ENCODE assay signal across 8 cellular contexts in the genomic region with DNA sequence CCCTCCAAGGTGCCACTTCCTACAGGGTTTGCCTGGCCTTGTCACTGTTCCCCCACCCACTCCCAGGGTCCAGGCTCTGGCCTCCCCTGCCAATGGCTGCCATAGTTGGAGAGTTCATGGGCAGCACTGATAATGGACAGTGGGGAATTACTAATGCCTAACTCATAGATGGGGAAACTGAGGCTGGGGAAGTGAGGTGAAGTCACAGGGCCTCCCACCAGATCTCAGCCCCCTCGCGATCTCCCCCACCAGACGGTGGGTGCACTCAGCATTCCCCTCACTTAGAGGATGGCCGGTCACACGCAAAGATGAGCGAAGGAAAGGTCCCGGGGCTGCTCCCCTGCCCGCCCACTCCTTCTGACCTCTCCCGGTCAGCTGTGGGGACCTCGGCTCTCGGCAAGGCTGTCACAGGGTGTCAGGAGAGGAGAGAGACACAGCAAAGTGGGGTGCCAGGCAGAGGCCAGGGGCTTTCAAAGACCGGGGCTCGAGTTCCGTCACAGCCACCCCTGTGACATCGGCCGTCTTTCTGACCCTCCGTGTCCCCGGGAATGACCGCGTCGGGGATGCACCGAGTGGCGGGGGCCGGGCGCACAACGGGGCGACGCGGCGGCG.
DNase-seq lines count a peak whose midpoint lies in the region; ATAC-seq, FAIRE-seq and TF ChIP-seq lines count a peak whose summit lies in the region.

No MANE protein-coding gene starts in this region.

- H2BK120ac ChIP-seq in mesendoderm (ENCODE audit: low read depth, low read length): no peak overlapping the region

- peaks cover 21% of the 10 kb centered on the region for H4K20me1 ChIP-seq in K562 (replicated peaks; ENCODE audit: control insufficient read depth, insufficient read depth, low read length)

- no peaks in the 10 kb centered on the region for H3K36me3 Mint-ChIP-seq in type B pancreatic cell

- peaks cover 0 to 30% (median 3%) of the 10 kb centered on the region in 9 donors for H3K27me3 ChIP-seq in heart left ventricle
- H3K27me3 ChIP-seq in K562 (ENCODE audit: control insufficient read depth in 2 of 2, insufficient read depth in 2 of 2, low read length in 2 of 2): no peaks in the 10 kb centered on the region; a peak in 1 of 5 replicates
- no peaks in the 10 kb centered on the region for H3K27me3 ChIP-seq in mesendoderm (ENCODE audit: insufficient read depth, low read length, poor library complexity)

- no peak overlapping the region for H3K18ac ChIP-seq in mesendoderm (ENCODE audit: low read length)

- H2BK15ac ChIP-seq in mesendoderm (replicated peaks; ENCODE audit: low read depth): no peak overlapping the region

- H3K27me3 Mint-ChIP-seq in type B pancreatic cell: peaks cover 13% of the 10 kb centered on the region

- intact Hi-C loops in heart left ventricle (cut with DNase I): loop anchor here in 8 of 10 donors (2.0 to 5.0 kb wide), 3 partner anchors 97 to 104 kb away; no protein-coding TSS in a partner anchor
- intact Hi-C loops in Right ventricle myocardium inferior (cut with DNase I): loop anchor here (2.0 kb wide), 1 partner anchor 103 kb away; no protein-coding TSS in a partner anchor
- intact Hi-C loops in K562 (cut with micrococcal nuclease): no loop called here

- H3K27ac ChIP-seq in heart left ventricle (peak overlapping the region in 4 of 12 donors; percentile 23 to 66 (median 43)), K562 (ENCODE audit: extremely low read depth, low read depth, low read length) (no peak overlapping the region), mesendoderm (ENCODE audit: low read depth, low read length) (no peak overlapping the region)

- no peak overlapping the region for H2BK5ac ChIP-seq in mesendoderm (ENCODE audit: low read length)

- no peaks in the 10 kb centered on the region for H3K36me3 ChIP-seq in heart left ventricle
- H3K36me3 ChIP-seq in K562 (ENCODE audit: control insufficient read depth, insufficient read depth, low read length): 0 out of 3 replicates have a peak, but pooled peaks cover 3% of the 10 kb centered on the region
- no peaks in the 10 kb centered on the region for H3K36me3 ChIP-seq in mesendoderm (ENCODE audit: control insufficient read depth, insufficient read depth, low read length)

- H4K5ac ChIP-seq in mesendoderm (ENCODE audit: low read length): no peak overlapping the region

- no peak for TF ChIP-seq EP300 in K562 (IDR thresholded peaks at IDR 0.05; ENCODE audit: low read length)

- BruUV-seq in K562 (replicated peaks; lab: Mats Ljungman, UMichigan): no TSS peak

- peak overlapping the region; percentile 58 for H3K27ac Mint-ChIP-seq in type B pancreatic cell

- DNase-seq in heart left ventricle: no peak
- DNase-seq in Right ventricle myocardium inferior (ENCODE audit: missing footprints): no peak
- DNase-seq in K562 (ENCODE audit: extremely low read depth in 1 of 4, low spot score in 3 of 4): no peak
- DNase-seq in mesendoderm: no peak
- DNase-seq in type B pancreatic cell (ENCODE audit: extremely low spot score, unreplicated experiment): no peak
- no peak for DNase-seq in SHP77 treated with DMSO at 0.1 percent for 48 hours (lab: John Stamatoyannopoulos, UW)
- no peak for DNase-seq in NCI-H128 (lab: John Stamatoyannopoulos, UW; ENCODE audit: unreplicated experiment)

- H2AFZ ChIP-seq in K562 (ENCODE audit: low read depth, low read length): peak overlapping the region; percentile 92

- H3K4me1 ChIP-seq in heart left ventricle: peaks cover 0 to 23% (median 13%) of the 10 kb centered on the region in 12 donors
- peaks cover 19 to 28% of the 10 kb centered on the region in 2 experiments for H3K4me1 ChIP-seq in K562 (replicated peaks in 1 of 2; ENCODE audit: control insufficient read depth in 2 of 2, insufficient read depth in 2 of 2, low read length in 2 of 2)
- H3K4me1 ChIP-seq in mesendoderm (ENCODE audit: control insufficient read depth, low read depth, low read length): peaks cover 9% of the 10 kb centered on the region

- WGBS in heart left ventricle, 4 donors: 22 to 83% (median 31%) methylated on average over 9 to 31 of the region's 31 CpGs
- WGBS in K562 (ENCODE audit: insufficient coverage, low coverage, missing lambda C conversion rate): 31% methylated on average over 13 of the region's 31 CpGs
- no CpG with 5 or more reads among the region's 31 CpGs for WGBS in mesendoderm (ENCODE audit: extremely low coverage, insufficient coverage, low lambda C conversion rate)

- no peak overlapping the region for H2AK5ac ChIP-seq in mesendoderm (ENCODE audit: low read length)

- H3K9me1 ChIP-seq in K562 (ENCODE audit: control insufficient read depth, insufficient read depth, low read length): no peaks in the 10 kb centered on the region

- TF ChIP-seq CTCF in heart left ventricle (IDR thresholded peaks at IDR 0.05) (no peak), K562 (IDR thresholded peaks at IDR 0.05 in 2 of 3, conservative IDR thresholded peaks at IDR 0.05 in 1 of 3; ENCODE audit: insufficient read depth in 2 of 3, low read depth in 1 of 3, low read length in 3 of 3) (no peak), type B pancreatic cell (conservative IDR thresholded peaks at IDR 0.05) (no peak)

- H3K4me2 ChIP-seq in K562 (ENCODE audit: insufficient read depth, low read length) (peak overlapping the region; percentile 60), mesendoderm (ENCODE audit: low read length) (peak overlapping the region; percentile 20)

- in situ Hi-C loops in K562 (cut with MboI): no loop called here

- peaks cover 39% of the 10 kb centered on the region for H3K4me1 Mint-ChIP-seq in type B pancreatic cell (ENCODE audit: unreplicated experiment)

- POLR2A ChIA-PET in K562 (lab: Yijun Ruan, JAX): interaction anchor here (0.6 kb wide), 1 partner anchor 94 kb away, joined by 3 read pairs; no protein-coding TSS in a partner anchor

- peaks cover 13% of the 10 kb centered on the region for H3K79me1 ChIP-seq in mesendoderm (ENCODE audit: low read length)

- no peak for FAIRE-seq in K562 (lab: Jason Lieb, UNC)

- TF ChIP-seq POLR2A in heart left ventricle (IDR thresholded peaks at IDR 0.05) (no peak), K562 (conservative IDR thresholded peaks at IDR 0.05) (no peak)

- H4K8ac ChIP-seq in mesendoderm (ENCODE audit: low read depth, low read length): no peak overlapping the region

- CTCF ChIA-PET in K562 (lab: Yijun Ruan, JAX; ENCODE audit: low intra/inter-chr PET ratio): no interaction called here

- no peak overlapping the region for H3K23ac ChIP-seq in mesendoderm (ENCODE audit: low read length)

- peak overlapping the region; percentile 49 for H3K56ac ChIP-seq in mesendoderm (ENCODE audit: low read length)

- H3K79me2 ChIP-seq in K562 (ENCODE audit: control insufficient read depth, insufficient read depth, low read length) (peaks cover 31% of the 10 kb centered on the region), mesendoderm (ENCODE audit: control insufficient read depth, insufficient read depth, low read length) (peaks cover 17% of the 10 kb centered on the region)

- H3K4me3 Mint-ChIP-seq in type B pancreatic cell: peak overlapping the region; percentile 85

- H3K9me3 Mint-ChIP-seq in type B pancreatic cell: no peaks in the 10 kb centered on the region

- H3K9ac ChIP-seq in K562 (ENCODE audit: insufficient read depth in 1 of 2, low read depth in 2 of 2, low read length in 2 of 2) (peak overlapping the region in 1 of 2 experiments; percentile 89; a peak in 3 of 4 replicates), mesendoderm (ENCODE audit: low read length) (peak overlapping the region; percentile 23)

- TF ChIP-seq RAD21 in K562 (CRISPR knock-in tag; conservative IDR thresholded peaks at IDR 0.05 in 1 of 2, IDR thresholded peaks at IDR 0.05 in 1 of 2): no peak

- peak in 1 of 4 donors; percentile 5 for ATAC-seq in heart left ventricle
- no peak for ATAC-seq in Right ventricle myocardium inferior
- ATAC-seq in K562: no peak
- no peak for ATAC-seq in GM19324 (IDR thresholded peaks at IDR 0.05; ENCODE audit: low FRiP score, unreplicated experiment)

- H3K4ac ChIP-seq in mesendoderm (ENCODE audit: low read depth, low read length): no peak overlapping the region

- H3K4me3 ChIP-seq in heart left ventricle (peak overlapping the region in 9 of 12 donors; percentile 15 to 91 (median 70)), K562 (peak overlapping the region; percentile 59), mesendoderm (ENCODE audit: low read length) (no peak overlapping the region)

- H3K9me3 ChIP-seq in heart left ventricle: no peaks in the 10 kb centered on the region
- H3K9me3 ChIP-seq in K562 (replicated peaks; ENCODE audit: control insufficient read depth, insufficient read depth, low read depth, low read length): no peaks in the 10 kb centered on the region

TF ChIP-seq in K562, 482 proteins besides CTCF, POLR2A, EP300 and RAD21 (continues in another document):
- TF ChIP-seq, protein P1, sequence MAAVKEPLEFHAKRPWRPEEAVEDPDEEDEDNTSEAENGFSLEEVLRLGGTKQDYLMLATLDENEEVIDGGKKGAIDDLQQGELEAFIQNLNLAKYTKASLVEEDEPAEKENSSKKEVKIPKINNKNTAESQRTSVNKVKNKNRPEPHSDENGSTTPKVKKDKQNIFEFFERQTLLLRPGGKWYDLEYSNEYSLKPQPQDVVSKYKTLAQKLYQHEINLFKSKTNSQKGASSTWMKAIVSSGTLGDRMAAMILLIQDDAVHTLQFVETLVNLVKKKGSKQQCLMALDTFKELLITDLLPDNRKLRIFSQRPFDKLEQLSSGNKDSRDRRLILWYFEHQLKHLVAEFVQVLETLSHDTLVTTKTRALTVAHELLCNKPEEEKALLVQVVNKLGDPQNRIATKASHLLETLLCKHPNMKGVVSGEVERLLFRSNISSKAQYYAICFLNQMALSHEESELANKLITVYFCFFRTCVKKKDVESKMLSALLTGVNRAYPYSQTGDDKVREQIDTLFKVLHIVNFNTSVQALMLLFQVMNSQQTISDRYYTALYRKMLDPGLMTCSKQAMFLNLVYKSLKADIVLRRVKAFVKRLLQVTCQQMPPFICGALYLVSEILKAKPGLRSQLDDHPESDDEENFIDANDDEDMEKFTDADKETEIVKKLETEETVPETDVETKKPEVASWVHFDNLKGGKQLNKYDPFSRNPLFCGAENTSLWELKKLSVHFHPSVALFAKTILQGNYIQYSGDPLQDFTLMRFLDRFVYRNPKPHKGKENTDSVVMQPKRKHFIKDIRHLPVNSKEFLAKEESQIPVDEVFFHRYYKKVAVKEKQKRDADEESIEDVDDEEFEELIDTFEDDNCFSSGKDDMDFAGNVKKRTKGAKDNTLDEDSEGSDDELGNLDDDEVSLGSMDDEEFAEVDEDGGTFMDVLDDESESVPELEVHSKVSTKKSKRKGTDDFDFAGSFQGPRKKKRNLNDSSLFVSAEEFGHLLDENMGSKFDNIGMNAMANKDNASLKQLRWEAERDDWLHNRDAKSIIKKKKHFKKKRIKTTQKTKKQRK (IDR thresholded peaks at IDR 0.05; ENCODE audit: borderline replicate concordance, low read depth, low read length): no peak
- TF ChIP-seq MAZ (CRISPR knock-in tag; conservative IDR thresholded peaks at IDR 0.05 in 1 of 2, IDR thresholded peaks at IDR 0.05 in 1 of 2): 0 out of 4 replicates have a peak, but pooled peaks of 1 of the 2 experiments have one; percentile 21
- no peak for TF ChIP-seq MYBL2 (IDR thresholded peaks at IDR 0.05; ENCODE audit: low read depth)
- no peak for TF ChIP-seq MYBL2 (CRISPR knock-in tag; IDR thresholded peaks at IDR 0.05; ENCODE audit: borderline replicate concordance)
- no peak for TF ChIP-seq TCF3 (CRISPR knock-in tag; IDR thresholded peaks at IDR 0.05)
- TF ChIP-seq NFIC (IDR thresholded peaks at IDR 0.05): 0 out of 2 replicates have a peak, but pooled peaks have one; percentile 6
